Comparison of ENCODE assay signal across 24 cellular contexts in genomic region chr2:205670292-205670691, GRCh38.
"Had no signal": no experiment of that assay in that cellular context is flagged by ENCODE, and none has a peak within 500 bp of the region (broad histone marks: within the 10 kb centered on the region; RNA-seq: fewer than 3 reads in every experiment).

No MANE protein-coding gene starts in this region.

- H3K36me3 Mint-ChIP-seq: activated CD8-positive, alpha-beta memory T cell treated with anti-CD3 and anti-CD28 coated beads, Interleukin-2, amount 10 ng/mL, durations not matched to agents 7 days and 5 days; activated naive CD4-positive, alpha-beta T cell treated with anti-CD3 and anti-CD28 coated beads, Interleukin-2, amount 10 ng/mL, durations not matched to agents 7 days and 5 days; stimulated activated naive B cell treated with anti-CD40 and anti-IgM and Interleukin-4, amounts not matched to agents 10 μg/mL and 1 μg/mL and 100 μg/mL, for 72 hours had no signal

- H3K9me3 ChIP-seq: left lung, sigmoid colon, transverse colon, vagina had no signal

- H3K4me3 Mint-ChIP-seq: activated CD4-positive, alpha-beta T cell treated with anti-CD3 and anti-CD28 coated beads, Interleukin-2, amount 10 ng/mL, durations not matched to agents 7 days and 5 days; activated CD8-positive, alpha-beta memory T cell treated with anti-CD3 and anti-CD28 coated beads, Interleukin-2, amount 10 ng/mL, durations not matched to agents 7 days and 5 days; activated CD8-positive, alpha-beta T cell treated with anti-CD3 and anti-CD28 coated beads for 36 hours; activated naive CD4-positive, alpha-beta T cell treated with anti-CD3 and anti-CD28 coated beads, Interleukin-2, amount 10 ng/mL, durations not matched to agents 7 days and 5 days; nephron; stimulated activated naive B cell treated with anti-CD40 and anti-IgM and Interleukin-4, amounts not matched to agents 10 μg/mL and 1 μg/mL and 100 μg/mL, for 72 hours had no signal

- DNase-seq: activated CD4-positive, alpha-beta T cell treated with anti-CD3 and anti-CD28 coated beads, Interleukin-2, amount 10 ng/mL, durations not matched to agents 7 days and 5 days; activated CD4-positive, CD25-positive, alpha-beta regulatory T cell treated with anti-CD3 and anti-CD28 coated beads, Interleukin-2, amount 50 U/mL, for 72 hours; activated CD8-positive, alpha-beta memory T cell treated with anti-CD3 and anti-CD28 coated beads, Interleukin-2, amount 10 ng/mL, durations not matched to agents 7 days and 5 days; activated CD8-positive, alpha-beta T cell treated with anti-CD3 and anti-CD28 coated beads for 36 hours; activated effector memory CD4-positive, alpha-beta T cell treated with anti-CD3 and anti-CD28 coated beads, Interleukin-2, amount 50 U/mL, for 16 hours; activated naive CD4-positive, alpha-beta T cell treated with anti-CD3 and anti-CD28 coated beads, Interleukin-2, amount 10 ng/mL, durations not matched to agents 7 days and 5 days; activated T-cell treated with anti-CD3 and anti-CD28 coated beads for 4 hours; amygdala; effector CD8-positive, alpha-beta T cell; kidney glomerular epithelial cell; midbrain; occipital lobe; posterior cingulate gyrus; sigmoid colon; stimulated activated CD4-positive, alpha-beta T cell treated with anti-CD3 and anti-CD28 coated beads, Interleukin-2, amount 100 ng/mL, for 48 hours; stimulated activated CD8-positive, alpha-beta memory T cell treated with anti-CD3 and anti-CD28 coated beads, Interleukin-4, amount 100 ng/mL, for 48 hours; stimulated activated naive B cell treated with anti-CD40 and anti-IgM and Interleukin-4, amounts not matched to agents 10 μg/mL and 1 μg/mL and 100 μg/mL, for 72 hours; T-helper 2 cell; transverse colon had no signal

- H3K36me3 ChIP-seq: cardiac muscle cell, left lung, sigmoid colon, transverse colon, vagina had no signal

- H3K4me3 ChIP-seq: cardiac muscle cell, left lung, lung, sigmoid colon, transverse colon, vagina had no signal

- H3K4me1 Mint-ChIP-seq: activated CD8-positive, alpha-beta memory T cell treated with anti-CD3 and anti-CD28 coated beads, Interleukin-2, amount 10 ng/mL, durations not matched to agents 7 days and 5 days; nephron; stimulated activated naive B cell treated with anti-CD40 and anti-IgM and Interleukin-4, amounts not matched to agents 10 μg/mL and 1 μg/mL and 100 μg/mL, for 72 hours had no signal

- H3K4me1 ChIP-seq: left lung, transverse colon, vagina had no signal

- H3K27me3 ChIP-seq: cardiac muscle cell, left lung, sigmoid colon, transverse colon, vagina had no signal

- H3K27ac Mint-ChIP-seq: activated CD4-positive, alpha-beta T cell treated with anti-CD3 and anti-CD28 coated beads, Interleukin-2, amount 10 ng/mL, durations not matched to agents 7 days and 5 days; activated CD8-positive, alpha-beta memory T cell treated with anti-CD3 and anti-CD28 coated beads, Interleukin-2, amount 10 ng/mL, durations not matched to agents 7 days and 5 days; activated CD8-positive, alpha-beta T cell treated with anti-CD3 and anti-CD28 coated beads for 36 hours; activated naive CD4-positive, alpha-beta T cell treated with anti-CD3 and anti-CD28 coated beads, Interleukin-2, amount 10 ng/mL, durations not matched to agents 7 days and 5 days; nephron; stimulated activated naive B cell treated with anti-CD40 and anti-IgM and Interleukin-4, amounts not matched to agents 10 μg/mL and 1 μg/mL and 100 μg/mL, for 72 hours had no signal

- ATAC-seq: activated CD8-positive, alpha-beta memory T cell treated with anti-CD3 and anti-CD28 coated beads, Interleukin-2, amount 10 ng/mL, durations not matched to agents 7 days and 5 days; activated CD8-positive, alpha-beta T cell treated with anti-CD3 and anti-CD28 coated beads for 36 hours; left lung; stimulated activated naive B cell treated with anti-CD40 and anti-IgM and Interleukin-4, amounts not matched to agents 10 μg/mL and 1 μg/mL and 100 μg/mL, for 72 hours had no signal

- H3K27ac ChIP-seq: cardiac muscle cell, left lung, sigmoid colon, transverse colon, vagina had no signal
